In genomic region chr10:31604646-31605170, GRCh38 we compare ENCODE assay signal across 12 cellular contexts.
DNase-seq lines count a peak whose midpoint lies in the region; ATAC-seq and TF ChIP-seq lines count a peak whose summit lies in the region.
"Had no signal": no experiment of that assay in that cellular context is flagged by ENCODE, and none has a peak within 500 bp of the region (broad histone marks: within the 10 kb centered on the region; RNA-seq: fewer than 3 reads in every experiment).

No MANE protein-coding gene starts in this region.

- no peak overlapping the region for H3K4me2 ChIP-seq in GM23338

- H3K27me3 Mint-ChIP-seq in CD4-positive, CD25-positive, alpha-beta regulatory T cell = peaks cover 7% of the 10 kb centered on the region
- H3K27me3 Mint-ChIP-seq in GM23338 (ENCODE audit: insufficient read depth, low read depth, poor library complexity) (peaks cover 13% of the 10 kb centered on the region), nephron progenitor cell (ENCODE audit: low read depth, poor library complexity) (peaks cover 6% of the 10 kb centered on the region)

- ATAC-seq in CD4-positive, CD25-positive, alpha-beta regulatory T cell (ENCODE audit: low read depth in 2 of 2) = no peak
- no peak for ATAC-seq in GM23338
- no peak for ATAC-seq in HG02642 (IDR thresholded peaks at IDR 0.05; ENCODE audit: poor library complexity, unreplicated experiment)
- ATAC-seq in HG03520 (IDR thresholded peaks at IDR 0.05; ENCODE audit: unreplicated experiment) = no peak

- H3F3A ChIP-seq in GM23338 (replicated peaks; ENCODE audit: low read depth) = no peaks in the 10 kb centered on the region

- TF ChIP-seq CTCF in GM23338 (conservative IDR thresholded peaks at IDR 0.05; ENCODE audit: low read depth in 2 of 2) = no peak
- TF ChIP-seq CTCF in breast epithelium (IDR thresholded peaks at IDR 0.05) = no peak
- no peak for TF ChIP-seq CTCF in nephron progenitor cell (IDR thresholded peaks at IDR 0.05)
- TF ChIP-seq CTCF in brain microvascular endothelial cell (IDR thresholded peaks at IDR 0.05; ENCODE audit: low read depth, low read length, missing control alignments) = no peak

- H3K4me1 Mint-ChIP-seq in CD4-positive, CD25-positive, alpha-beta regulatory T cell = peaks cover 0 to 22% (median 1%) of the 10 kb centered on the region in 4 donors
- H3K4me1 Mint-ChIP-seq in GM23338 = peaks cover 7% of the 10 kb centered on the region; the same call in 2 of the 3 replicates
- peaks cover 23% of the 10 kb centered on the region for H3K4me1 Mint-ChIP-seq in nephron progenitor cell

- H3K79me2 ChIP-seq in GM23338 (replicated peaks; ENCODE audit: insufficient read depth) = no peaks in the 10 kb centered on the region
- H3K79me2 ChIP-seq: parathyroid adenoma had no signal

- peaks cover 14% of the 10 kb centered on the region for H3K27me3 ChIP-seq in CD4-positive, CD25-positive, alpha-beta regulatory T cell (ENCODE audit: control insufficient read depth, insufficient read depth, low read length)
- H3K27me3 ChIP-seq in GM23338 (ENCODE audit: insufficient read depth) (no peaks in the 10 kb centered on the region), breast epithelium (no peaks in the 10 kb centered on the region), brain microvascular endothelial cell (replicated peaks) (no peaks in the 10 kb centered on the region)

- H3K36me3 ChIP-seq in CD4-positive, CD25-positive, alpha-beta regulatory T cell (ENCODE audit: control insufficient read depth, insufficient read depth, low read length) = no peaks in the 10 kb centered on the region
- H3K36me3 ChIP-seq in GM23338 (ENCODE audit: insufficient read depth) = no peaks in the 10 kb centered on the region
- H3K36me3 ChIP-seq in breast epithelium = no peaks in the 10 kb centered on the region
- H3K36me3 ChIP-seq in brain microvascular endothelial cell (replicated peaks) = no peaks in the 10 kb centered on the region

- no peak overlapping the region for H3K27ac ChIP-seq in CD4-positive, CD25-positive, alpha-beta regulatory T cell (ENCODE audit: insufficient read depth, low read length, poor library complexity, severe bottlenecking)
- H3K27ac ChIP-seq in GM23338 (ENCODE audit: low read depth) (no peak overlapping the region), breast epithelium (peak overlapping the region; percentile 75 to 92), brain microvascular endothelial cell (no peak overlapping the region)
- H3K27ac ChIP-seq: parathyroid adenoma had no signal

- in situ Hi-C loops in brain microvascular endothelial cell (cut with HindIII; ENCODE audit: low pct_ligation_motif_present, low sequenced_read_pairs) = no loop called here

- no peak for TF ChIP-seq POLR2A in breast epithelium (IDR thresholded peaks at IDR 0.05)

- H3K27ac Mint-ChIP-seq in CD4-positive, CD25-positive, alpha-beta regulatory T cell = no peak overlapping the region
- H3K27ac Mint-ChIP-seq in GM23338 = no peak overlapping the region
- H3K27ac Mint-ChIP-seq in nephron progenitor cell = peak overlapping the region; percentile 68

- H3K9me3 ChIP-seq in CD4-positive, CD25-positive, alpha-beta regulatory T cell (ENCODE audit: control insufficient read depth in 2 of 2, low read length in 2 of 2) = peaks cover 0 to 2% of the 10 kb centered on the region in 2 experiments
- H3K9me3 ChIP-seq in breast epithelium = no peaks in the 10 kb centered on the region

- H3K4me3 ChIP-seq in CD4-positive, CD25-positive, alpha-beta regulatory T cell (ENCODE audit: low read depth, low read length) = no peak overlapping the region
- H3K4me3 ChIP-seq in GM23338 (no peak overlapping the region), breast epithelium (no peak overlapping the region), brain microvascular endothelial cell (ENCODE audit: low read depth, low read length) (no peak overlapping the region)

- intact Hi-C loops in breast epithelium (cut with DNase I; ENCODE audit: low total_unique reads) = no loop called here

- H3K9me3 Mint-ChIP-seq in CD4-positive, CD25-positive, alpha-beta regulatory T cell = peaks cover 0 to 7% (median 0%) of the 10 kb centered on the region in 7 donors
- H3K9me3 Mint-ChIP-seq in GM23338 (no peaks in the 10 kb centered on the region; the same call in 1 of the 3 replicates), nephron progenitor cell (no peaks in the 10 kb centered on the region)

- peak overlapping the region; percentile 51 to 88 (median 84) for H3K4me3 Mint-ChIP-seq in CD4-positive, CD25-positive, alpha-beta regulatory T cell
- H3K4me3 Mint-ChIP-seq in GM23338 = peak overlapping the region; percentile 45; the same call in 1 of the 3 replicates
- peak overlapping the region; percentile 59 for H3K4me3 Mint-ChIP-seq in nephron progenitor cell

- H3K36me3 Mint-ChIP-seq in CD4-positive, CD25-positive, alpha-beta regulatory T cell = no peaks in the 10 kb centered on the region
- H3K36me3 Mint-ChIP-seq in GM23338 (ENCODE audit: low read depth) (no peaks in the 10 kb centered on the region; the same call in 2 of the 3 replicates), nephron progenitor cell (ENCODE audit: low read depth) (no peaks in the 10 kb centered on the region)

- no peak overlapping the region for H2AFZ ChIP-seq in GM23338

- H3K4me1 ChIP-seq in CD4-positive, CD25-positive, alpha-beta regulatory T cell (ENCODE audit: control insufficient read depth, insufficient read depth, low read length, poor library complexity, severe bottlenecking) = peaks cover 11% of the 10 kb centered on the region
- H3K4me1 ChIP-seq in GM23338 (ENCODE audit: insufficient read depth) (peaks cover 10% of the 10 kb centered on the region; the same call in 1 of the 2 replicates), breast epithelium (no peaks in the 10 kb centered on the region)
- H3K4me1 ChIP-seq: parathyroid adenoma had no signal

- peaks cover 6% of the 10 kb centered on the region for H3K9me2 ChIP-seq in GM23338 (ENCODE audit: insufficient read depth)

- H4K20me1 ChIP-seq in GM23338 (replicated peaks; ENCODE audit: insufficient read depth) = no peaks in the 10 kb centered on the region

- no peak for DNase-seq in CD4-positive, CD25-positive, alpha-beta regulatory T cell
- DNase-seq in GM23338 (ENCODE audit: low spot score) (no peak), breast epithelium (ENCODE audit: low spot score in 2 of 2) (no peak), nephron progenitor cell (no peak), brain microvascular endothelial cell (no peak), NCI-H146 (lab: John Stamatoyannopoulos, UW) (no peak)
- DNase-seq: left cardiac atrium; NCI-H526 treated with DMSO at 0.1 percent for 48 hours; stimulated activated CD4-positive, alpha-beta T cell treated with anti-CD3 and anti-CD28 coated beads, Interleukin-2, amount 100 ng/mL, for 48 hours had no signal

TF ChIP-seq in GM23338, 12 proteins besides CTCF, POLR2A, EP300 and RAD21:
- no peak for TF ChIP-seq EZH2 (IDR thresholded peaks at IDR 0.05; ENCODE audit: low read depth, unreplicated experiment)
- TF ChIP-seq NANOG (IDR thresholded peaks at IDR 0.05; ENCODE audit: borderline replicate concordance) = no peak
- no peak for TF ChIP-seq CREB1 (CRISPR knock-in tag; IDR thresholded peaks at IDR 0.05; ENCODE audit: low read depth)
- TF ChIP-seq POLR2AphosphoS5 (IDR thresholded peaks at IDR 0.05; ENCODE audit: low read depth) = no peak
- no peak for TF ChIP-seq EZH2phosphoT487 (IDR thresholded peaks at IDR 0.05; ENCODE audit: unreplicated experiment)
- TF ChIP-seq ZNF331 (CRISPR knock-in tag; IDR thresholded peaks at IDR 0.05; ENCODE audit: low read depth) = no peak
- no peak for TF ChIP-seq ZNF114 (CRISPR knock-in tag; IDR thresholded peaks at IDR 0.05)

Comparison
In these comparisons a context has a peak if more than half of its experiments do, and no peak if none do; other contexts are left out.
1. H3K27ac ChIP-seq: peak in breast epithelium (2 of 2); none in CD4-positive, CD25-positive, alpha-beta regulatory T cell (single experiment), GM23338 (single experiment) and brain microvascular endothelial cell (single experiment).
2. Peak in every context shown above with its lines, with median percentiles within 50 percentile points of each other: H3K4me3 Mint-ChIP-seq.